14 cellular contexts compared by ENCODE assay signal in the genomic region with DNA sequence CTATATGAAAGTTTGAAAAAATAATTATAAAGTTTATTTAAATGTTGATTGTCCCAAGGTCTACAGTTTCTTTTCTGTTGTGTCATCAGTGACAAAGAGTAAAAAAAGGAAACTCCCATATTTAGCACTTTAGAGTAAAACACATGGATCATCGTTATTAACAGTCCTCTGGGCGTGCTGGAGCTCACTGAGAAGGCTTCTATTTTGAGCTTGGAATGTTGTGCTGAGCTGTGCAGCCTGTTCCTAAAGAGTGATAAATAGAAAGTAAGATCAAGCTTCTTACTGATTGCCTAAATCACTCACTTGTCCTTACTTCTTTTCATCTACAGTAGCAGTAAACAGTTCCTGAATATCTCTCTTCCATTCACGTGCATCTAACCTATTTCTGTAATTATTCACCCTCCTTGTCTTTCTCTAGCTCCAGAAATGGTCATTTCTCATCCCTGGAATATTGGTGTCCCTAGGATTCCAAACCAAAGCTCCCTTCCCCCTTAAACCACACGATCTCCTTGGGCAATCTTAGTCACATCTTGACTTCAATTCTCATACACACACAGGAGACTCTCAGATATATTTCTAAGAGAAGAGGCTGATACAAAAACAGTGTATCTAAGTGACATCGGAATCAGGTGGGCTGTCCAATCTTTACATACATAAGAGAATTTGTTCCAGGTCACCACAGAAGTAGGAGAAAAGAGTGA. TPM values are rescaled to one million over a fixed set of nuclear protein-coding genes. Genes with fewer than 3 reads are reported as not detected.
DNase-seq lines count a peak whose midpoint lies in the region; ATAC-seq and TF ChIP-seq lines count a peak whose summit lies in the region.
"Had no signal": no experiment of that assay in that cellular context is flagged by ENCODE, and none has a peak within 500 bp of the region (broad histone marks: within the 10 kb centered on the region; RNA-seq: fewer than 3 reads in every experiment).

No MANE protein-coding gene starts in this region.

- in situ Hi-C loops in ACHN (cut with HindIII; ENCODE audit: low pct_ligation_motif_present, low pct_unique_long_range_greater_than_20kb, low sequenced_read_pairs) = no loop called here

- peaks cover 21 to 41% (median 29%) of the 10 kb centered on the region in 3 experiments for H3K36me3 ChIP-seq in naive thymus-derived CD4-positive, alpha-beta T cell (ENCODE audit: control insufficient read depth in 2 of 3, insufficient read depth in 3 of 3, low read length in 3 of 3)
- H3K36me3 ChIP-seq in Caco-2 (ENCODE audit: control insufficient read depth, insufficient read depth, low read length) = no peaks in the 10 kb centered on the region
- H3K36me3 ChIP-seq: breast epithelium had no signal

- no peak overlapping the region for H3K27ac ChIP-seq in naive thymus-derived CD4-positive, alpha-beta T cell (ENCODE audit: low read depth, low read length)

- CTCF ChIA-PET in naive thymus-derived CD4-positive, alpha-beta T cell (lab: Charles Lee) = interaction anchor here (0.6 to 1.4 kb wide), 3 partner anchors 10 to 239 kb away, joined by 3 read pairs; no protein-coding TSS in a partner anchor
- CTCF ChIA-PET in Caco-2 (lab: Charles Lee) = no interaction called here

- no peaks in the 10 kb centered on the region for H3K27me3 Mint-ChIP-seq in central memory CD8-positive, alpha-beta T cell
- H3K27me3 Mint-ChIP-seq in naive thymus-derived CD4-positive, alpha-beta T cell = no peaks in the 10 kb centered on the region
- H3K27me3 Mint-ChIP-seq in Caco-2 (ENCODE audit: insufficient read depth, unreplicated experiment) = peaks cover 7% of the 10 kb centered on the region

- H3K9me3 ChIP-seq in naive thymus-derived CD4-positive, alpha-beta T cell (ENCODE audit: control insufficient read depth in 2 of 3, low read length in 3 of 3) = no peaks in the 10 kb centered on the region
- H3K9me3 ChIP-seq in Caco-2 = no peaks in the 10 kb centered on the region
- H3K9me3 ChIP-seq: breast epithelium had no signal

- intact Hi-C loops in naive thymus-derived CD4-positive, alpha-beta T cell (cut with micrococcal nuclease) = loop anchor here in 1 of 2 donors (5.0 to 10.0 kb wide), 3 partner anchors 146 to 258 kb away; no protein-coding TSS in a partner anchor
- intact Hi-C loops in Caco-2 (cut with micrococcal nuclease; ENCODE audit: unreplicated experiment) = no loop called here

- no peak for TF ChIP-seq CTCF in Caco-2 (IDR thresholded peaks at IDR 0.05; ENCODE audit: insufficient read depth in 1 of 2, low read depth in 1 of 2, low read length in 1 of 2, severe bottlenecking in 1 of 2, unreplicated experiment in 1 of 2)

- H3K4me1 ChIP-seq in naive thymus-derived CD4-positive, alpha-beta T cell (ENCODE audit: control insufficient read depth in 2 of 2, insufficient read depth in 2 of 2, low read length in 2 of 2) = peaks cover 41 to 73% of the 10 kb centered on the region in 2 donors
- no peaks in the 10 kb centered on the region for H3K4me1 ChIP-seq in Caco-2
- H3K4me1 ChIP-seq: breast epithelium had no signal

- H3K27ac Mint-ChIP-seq in central memory CD8-positive, alpha-beta T cell (ENCODE audit: low read depth) = peak overlapping the region; percentile 67
- H3K27ac Mint-ChIP-seq in naive thymus-derived CD4-positive, alpha-beta T cell = peak overlapping the region in 8 of 9 donors; percentile 9 to 93 (median 80)
- H3K27ac Mint-ChIP-seq in Caco-2 (ENCODE audit: unreplicated experiment) = no peak overlapping the region
- H3K27ac Mint-ChIP-seq: H9 had no signal

- no peaks in the 10 kb centered on the region for H3K27me3 ChIP-seq in naive thymus-derived CD4-positive, alpha-beta T cell (ENCODE audit: control insufficient read depth in 2 of 2, insufficient read depth in 2 of 2, low read length in 2 of 2)
- no peaks in the 10 kb centered on the region for H3K27me3 ChIP-seq in Caco-2 (replicated peaks; ENCODE audit: control insufficient read depth, insufficient read depth, low read length)
- H3K27me3 ChIP-seq: breast epithelium had no signal

- DNase-seq in AG08396 (ENCODE audit: low spot score) = peak; percentile 43
- DNase-seq in H4 (ENCODE audit: low spot score) = peak; percentile 4
- no peak for DNase-seq in central memory CD8-positive, alpha-beta T cell (ENCODE audit: low spot score in 2 of 2)
- DNase-seq in naive thymus-derived CD4-positive, alpha-beta T cell = no peak
- no peak for DNase-seq in Caco-2
- DNase-seq in SHP77 treated with DMSO at 0.1 percent for 48 hours (lab: John Stamatoyannopoulos, UW) = no peak
- no peak for DNase-seq in ACHN
- DNase-seq: activated CD4-positive, CD25-positive, alpha-beta regulatory T cell treated with anti-CD3 and anti-CD28 coated beads, Interleukin-2, amount 50 U/mL, for 72 hours; PC-3; stimulated activated CD4-positive, alpha-beta T cell treated with anti-CD3 and anti-CD28 coated beads, Interleukin-1b, Interleukin-23, amount 100 ng/mL, for 48 hours; trophoblast cell had no signal

- peaks cover 48% of the 10 kb centered on the region for H3K36me3 Mint-ChIP-seq in central memory CD8-positive, alpha-beta T cell (ENCODE audit: insufficient read depth)
- H3K36me3 Mint-ChIP-seq in naive thymus-derived CD4-positive, alpha-beta T cell = peaks cover 8 to 79% (median 46%) of the 10 kb centered on the region in 5 donors
- H3K36me3 Mint-ChIP-seq in Caco-2 (ENCODE audit: insufficient read depth, unreplicated experiment) = no peaks in the 10 kb centered on the region

- no peak overlapping the region for H3K4me3 ChIP-seq in naive thymus-derived CD4-positive, alpha-beta T cell (ENCODE audit: low read length)
- no peak overlapping the region for H3K4me3 ChIP-seq in Caco-2 (ENCODE audit: low read depth, low read length)
- H3K4me3 ChIP-seq: breast epithelium had no signal

- H3K9me3 Mint-ChIP-seq in central memory CD8-positive, alpha-beta T cell = peaks cover 5% of the 10 kb centered on the region
- H3K9me3 Mint-ChIP-seq in naive thymus-derived CD4-positive, alpha-beta T cell = peaks cover 0 to 11% (median 4%) of the 10 kb centered on the region in 11 donors
- H3K9me3 Mint-ChIP-seq in Caco-2 (ENCODE audit: unreplicated experiment) = no peaks in the 10 kb centered on the region
- H3K9me3 Mint-ChIP-seq: H9 had no signal

- peak overlapping the region; percentile 76 for H3K4me3 Mint-ChIP-seq in central memory CD8-positive, alpha-beta T cell
- peak overlapping the region; percentile 32 to 91 (median 68) for H3K4me3 Mint-ChIP-seq in naive thymus-derived CD4-positive, alpha-beta T cell
- no peak overlapping the region for H3K4me3 Mint-ChIP-seq in Caco-2 (ENCODE audit: unreplicated experiment)
- H3K4me3 Mint-ChIP-seq: H9 had no signal

- no peak for ATAC-seq in central memory CD8-positive, alpha-beta T cell (replicated peaks; ENCODE audit: extremely low read depth, poor library complexity, severe bottlenecking)
- ATAC-seq in naive thymus-derived CD4-positive, alpha-beta T cell = no peak
- no peak for ATAC-seq in GM18870 (IDR thresholded peaks at IDR 0.05; ENCODE audit: unreplicated experiment)
- ATAC-seq: PC-3 had no signal

- H3K4me1 Mint-ChIP-seq in central memory CD8-positive, alpha-beta T cell = peaks cover 64% of the 10 kb centered on the region
- peaks cover 50 to 72% (median 68%) of the 10 kb centered on the region in 7 donors for H3K4me1 Mint-ChIP-seq in naive thymus-derived CD4-positive, alpha-beta T cell
- peaks cover 5% of the 10 kb centered on the region for H3K4me1 Mint-ChIP-seq in Caco-2 (ENCODE audit: low read depth, unreplicated experiment)

- POLR2A ChIA-PET in naive thymus-derived CD4-positive, alpha-beta T cell (lab: Charles Lee) = interaction anchor here (0.6 to 3.4 kb wide), 4 partner anchors 9 to 224 kb away, joined by 3 to 18 read pairs (median 6); partner anchors contain the start of genes GBP4 and GBP5
- POLR2A ChIA-PET in Caco-2 (lab: Charles Lee) = no interaction called here

- no TSS peak for BruUV-seq in Caco-2 (replicated peaks; lab: Mats Ljungman, UMichigan)

RNA-seq across cellular contexts. Expression of gene GBP5, which starts 11.9 kb away (rescaled TPM):
- 0.25 TPM in 1 of 2 replicates, not detected in the other for total RNA-seq in H4 (2014; rRNA removed; shearing (Covaris generic))
- total RNA-seq in naive thymus-derived CD4-positive, alpha-beta T cell = 100 to 1,000 TPM in 2 of 5 experiments, 10 to 100 TPM in 3; 31.8 to 784 (median 53.6) TPM
- 10 to 100 TPM; 30.0 to 42.1 TPM for polyA plus RNA-seq in naive thymus-derived CD4-positive, alpha-beta T cell
- not detected in 2 replicates for total RNA-seq in Caco-2 (2022)
- total RNA-seq: H9, PC-3 had no signal

Comparison
In these comparisons a context has a peak if more than half of its experiments do, and no peak if none do; other contexts are left out.
1. DNase-seq: peak in AG08396 (single experiment) and H4 (single experiment); none in central memory CD8-positive, alpha-beta T cell (0 of 2), naive thymus-derived CD4-positive, alpha-beta T cell (0 of 9), Caco-2 (0 of 2), SHP77 treated with DMSO at 0.1 percent for 48 hours (single experiment) and ACHN (single experiment).
2. RNA of gene GBP5, which starts 11.9 kb away (total RNA-seq): 31.8 to 784 TPM in naive thymus-derived CD4-positive, alpha-beta T cell; 0.25 TPM in H4 and not detected in Caco-2; every median in the first group is over 10 times any median in the second.